Comparison of ENCODE assay signal across 8 cellular contexts in the genomic region with DNA sequence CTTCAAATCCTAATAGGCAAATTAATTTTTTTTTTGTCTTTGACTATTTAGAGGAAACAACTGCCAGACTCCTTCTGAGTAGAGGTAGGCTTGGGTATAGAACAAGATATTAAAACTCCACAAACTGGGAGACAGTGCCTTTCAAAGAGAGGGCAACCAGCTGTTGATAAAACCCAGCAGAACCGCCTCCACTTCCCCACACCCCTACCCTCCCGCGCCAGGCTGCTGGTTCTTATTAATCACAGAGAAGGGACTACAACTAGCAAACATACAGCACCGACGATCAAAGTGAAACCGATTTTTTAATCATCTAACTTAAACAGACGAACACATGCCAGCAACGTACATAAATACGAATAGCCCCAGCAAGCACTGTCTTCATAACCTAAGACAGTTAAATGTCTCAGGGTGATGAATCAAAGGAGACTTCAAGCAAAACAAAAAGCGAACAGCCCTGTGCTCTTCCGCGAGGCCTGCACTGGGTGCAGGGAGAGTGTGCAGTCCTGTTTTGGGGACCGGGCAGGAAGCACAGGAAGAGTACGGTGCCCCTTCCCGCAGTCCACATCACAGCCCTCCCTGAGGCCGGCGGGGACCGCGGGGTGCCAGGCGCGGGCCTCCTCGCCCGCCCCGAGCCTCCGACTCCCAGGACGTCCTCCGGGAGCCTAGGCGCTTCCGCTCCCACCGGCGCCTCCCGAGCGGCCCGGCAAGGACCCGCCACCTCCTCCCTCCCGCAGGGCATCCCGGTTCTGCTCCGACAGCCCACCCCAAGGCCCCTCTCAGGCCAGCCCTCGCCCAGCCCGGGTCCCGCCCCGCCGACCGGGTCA.
DNase-seq lines count a peak whose midpoint lies in the region; ATAC-seq and TF ChIP-seq lines count a peak whose summit lies in the region.

No MANE protein-coding gene starts in this region.

- ATAC-seq in GM18909 (IDR thresholded peaks at IDR 0.05; ENCODE audit: poor library complexity, unreplicated experiment) (peak; percentile 26), HG03135 (IDR thresholded peaks at IDR 0.05; ENCODE audit: unreplicated experiment) (peak; percentile 34), heart right ventricle (peak; percentile 18 to 53 (median 46))
- peak; percentile 38 for ATAC-seq in activated naive CD8-positive, alpha-beta T cell treated with anti-CD3 and anti-CD28 coated beads, Interleukin-2, amount 50 U/mL, for 24 hours

- 0% methylated on average over 44 of the region's 44 CpGs for WGBS in heart right ventricle, 2 donors

- H3K36me3 ChIP-seq in heart right ventricle = no peaks in the 10 kb centered on the region

- H3K27ac ChIP-seq in RWPE1 = peak overlapping the region; percentile 99
- H3K27ac ChIP-seq in heart right ventricle = peak overlapping the region; percentile 84 to 98 (median 93)

- peak overlapping the region; percentile 78 to 93 (median 88) for H3K4me3 ChIP-seq in heart right ventricle

- peaks cover 13% of the 10 kb centered on the region for H3K27me3 Mint-ChIP-seq in activated naive CD8-positive, alpha-beta T cell treated with anti-CD3 and anti-CD28 coated beads, Interleukin-2, amount 50 U/mL, for 24 hours

- no peaks in the 10 kb centered on the region for H3K9me3 ChIP-seq in heart right ventricle

- TF ChIP-seq CTCF in RWPE1 (conservative IDR thresholded peaks at IDR 0.05; ENCODE audit: low read depth) = no peak
- no peak for TF ChIP-seq CTCF in heart right ventricle (IDR thresholded peaks at IDR 0.05)

- intact Hi-C loops in heart right ventricle (cut with DNase I) (loop anchor here in 3 of 10 donors (5.0 to 10.0 kb wide), 3 partner anchors 54 to 61 kb away; no protein-coding TSS in a partner anchor), posterior vena cava (cut with DNase I) (no loop called here)

- POLR2A ChIA-PET in RWPE1 (lab: Yijun Ruan, JAX; ENCODE audit: low non-redundant PET) = no interaction called here

- H3K9me3 Mint-ChIP-seq in activated naive CD8-positive, alpha-beta T cell treated with anti-CD3 and anti-CD28 coated beads, Interleukin-2, amount 50 U/mL, for 24 hours = no peaks in the 10 kb centered on the region

- peak; percentile 29 for DNase-seq in Ammon's horn (ENCODE audit: low spot score)
- DNase-seq in RWPE1 (ENCODE audit: low spot score) = peak; percentile 60
- peak; percentile 43 for DNase-seq in activated naive CD8-positive, alpha-beta T cell treated with anti-CD3 and anti-CD28 coated beads, Interleukin-2, amount 50 U/mL, for 24 hours
- DNase-seq in heart right ventricle = peak; percentile 48 to 53
- peak; percentile 86 for DNase-seq in posterior vena cava (ENCODE audit: low spot score)
- DNase-seq in inferior parietal cortex (ENCODE audit: extremely low spot score) = no peak

- H3K27ac Mint-ChIP-seq in activated naive CD8-positive, alpha-beta T cell treated with anti-CD3 and anti-CD28 coated beads, Interleukin-2, amount 50 U/mL, for 24 hours = peak overlapping the region; percentile 87

- peaks cover 15% of the 10 kb centered on the region for H3K4me1 Mint-ChIP-seq in activated naive CD8-positive, alpha-beta T cell treated with anti-CD3 and anti-CD28 coated beads, Interleukin-2, amount 50 U/mL, for 24 hours

- no peaks in the 10 kb centered on the region for H3K36me3 Mint-ChIP-seq in activated naive CD8-positive, alpha-beta T cell treated with anti-CD3 and anti-CD28 coated beads, Interleukin-2, amount 50 U/mL, for 24 hours (ENCODE audit: low read depth)

- peaks cover 0 to 13% (median 0%) of the 10 kb centered on the region in 7 donors for H3K27me3 ChIP-seq in heart right ventricle

- H3K4me1 ChIP-seq in heart right ventricle = peaks cover 0 to 32% (median 25%) of the 10 kb centered on the region in 9 donors

- CTCF ChIA-PET in RWPE1 (lab: Yijun Ruan, JAX) = no interaction called here

- peak overlapping the region; percentile 91 for H3K4me3 Mint-ChIP-seq in activated naive CD8-positive, alpha-beta T cell treated with anti-CD3 and anti-CD28 coated beads, Interleukin-2, amount 50 U/mL, for 24 hours
